Comparison of ENCODE assay signal across 8 cellular contexts in the genomic region with DNA sequence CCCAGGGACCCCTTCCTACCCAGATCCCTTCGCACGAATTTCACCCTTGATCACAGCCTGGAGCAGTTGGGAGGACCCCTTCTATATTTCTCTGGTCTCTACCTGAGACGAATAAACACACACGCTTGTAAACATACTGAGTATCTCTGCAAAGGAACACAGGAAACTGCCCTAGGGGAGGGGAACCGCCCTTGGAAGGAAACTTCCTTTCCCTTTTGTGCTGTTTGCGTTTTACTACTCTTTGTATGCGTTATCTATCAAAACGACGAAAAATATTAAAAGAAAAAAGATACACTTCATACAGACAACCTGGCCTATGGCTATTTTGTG. TPM values are rescaled to one million over a fixed set of nuclear protein-coding genes. Genes with fewer than 3 reads are reported as not detected.
DNase-seq lines count a peak whose midpoint lies in the region; ATAC-seq and TF ChIP-seq lines count a peak whose summit lies in the region.

No MANE protein-coding gene starts in this region.

- H3K4me3 ChIP-seq in WERI-Rb-1 (ENCODE audit: low read depth, low read length), result peak overlapping the region; percentile 82
- H3K4me3 ChIP-seq in left ventricle myocardium inferior, result peak overlapping the region; percentile 94
- peak overlapping the region; percentile 85 for H3K4me3 ChIP-seq in skeletal muscle satellite cell (ENCODE audit: low read length)

- DNase-seq in activated T-cell treated with anti-CD3 and anti-CD28 coated beads, Interleukin-2, amount 50 U/mL, for 24 hours, result no peak
- no peak for DNase-seq in activated T-cell treated with anti-CD3 and anti-CD28 coated beads, Interleukin-2, amount 50 U/mL, for 1 hour
- DNase-seq in WERI-Rb-1, result no peak
- no peak for DNase-seq in left ventricle myocardium inferior
- DNase-seq in GM19240 (ENCODE audit: insufficient read length, low spot score), result no peak
- no peak for DNase-seq in NCI-H1930 (lab: John Stamatoyannopoulos, UW)

- TF ChIP-seq CTCF in WERI-Rb-1 (IDR thresholded peaks at IDR 0.05; ENCODE audit: low read depth, low read length) (no peak), left ventricle myocardium inferior (IDR thresholded peaks at IDR 0.05; ENCODE audit: borderline replicate concordance) (no peak)

- intact Hi-C loops in left ventricle myocardium inferior (cut with micrococcal nuclease), result no loop called here

- H3K4me3 Mint-ChIP-seq in activated T-cell treated with anti-CD3 and anti-CD28 coated beads, Interleukin-2, amount 50 U/mL, for 24 hours, result peak overlapping the region; percentile 86

- peaks cover 47% of the 10 kb centered on the region for H3K36me3 Mint-ChIP-seq in activated T-cell treated with anti-CD3 and anti-CD28 coated beads, Interleukin-2, amount 50 U/mL, for 24 hours (ENCODE audit: low read depth)

- no peaks in the 10 kb centered on the region for H3K27me3 Mint-ChIP-seq in activated T-cell treated with anti-CD3 and anti-CD28 coated beads, Interleukin-2, amount 50 U/mL, for 24 hours

- no peak for ATAC-seq in GM21526 (IDR thresholded peaks at IDR 0.05; ENCODE audit: low FRiP score, unreplicated experiment)

- H3K9ac ChIP-seq in skeletal muscle satellite cell (ENCODE audit: low read depth, low read length), result peak overlapping the region; percentile 97

- peaks cover 42% of the 10 kb centered on the region for H3K4me1 Mint-ChIP-seq in activated T-cell treated with anti-CD3 and anti-CD28 coated beads, Interleukin-2, amount 50 U/mL, for 24 hours (ENCODE audit: low read depth)

- peak overlapping the region; percentile 91 for H3K27ac Mint-ChIP-seq in activated T-cell treated with anti-CD3 and anti-CD28 coated beads, Interleukin-2, amount 50 U/mL, for 24 hours

- H3K4me2 ChIP-seq in skeletal muscle satellite cell (ENCODE audit: low read length), result peak overlapping the region; percentile 79

- H3K4me1 ChIP-seq in left ventricle myocardium inferior (peaks cover 43% of the 10 kb centered on the region), skeletal muscle satellite cell (ENCODE audit: control insufficient read depth, insufficient read depth, low read length) (peaks cover 14% of the 10 kb centered on the region)

- H3K36me3 ChIP-seq in WERI-Rb-1 (peaks cover 31% of the 10 kb centered on the region), left ventricle myocardium inferior (peaks cover 36% of the 10 kb centered on the region), skeletal muscle satellite cell (ENCODE audit: insufficient read depth, low read length) (peaks cover 40% of the 10 kb centered on the region)

- H3K9me3 ChIP-seq in WERI-Rb-1 (ENCODE audit: severe bottlenecking) (no peaks in the 10 kb centered on the region), left ventricle myocardium inferior (replicated peaks) (no peaks in the 10 kb centered on the region), skeletal muscle satellite cell (replicated peaks; ENCODE audit: low read length) (no peaks in the 10 kb centered on the region)

- no peaks in the 10 kb centered on the region for H3K9me3 Mint-ChIP-seq in activated T-cell treated with anti-CD3 and anti-CD28 coated beads, Interleukin-2, amount 50 U/mL, for 24 hours

- H3K27me3 ChIP-seq in WERI-Rb-1 (ENCODE audit: insufficient read depth, low read depth, severe bottlenecking) (no peaks in the 10 kb centered on the region), left ventricle myocardium inferior (ENCODE audit: low read depth) (no peaks in the 10 kb centered on the region), skeletal muscle satellite cell (ENCODE audit: control insufficient read depth, insufficient read depth, low read length) (no peaks in the 10 kb centered on the region)

- H3K27ac ChIP-seq in WERI-Rb-1, result no peak overlapping the region; the same call in 1 of the 2 replicates
- peak overlapping the region; percentile 84 for H3K27ac ChIP-seq in left ventricle myocardium inferior (replicated peaks)

RNA-seq across cellular contexts. Expression of gene NECAP2, which starts 0.8 kb away (rescaled TPM):
- total RNA-seq in left ventricle myocardium inferior, result 14.9 TPM
- total RNA-seq in skeletal muscle satellite cell (2012; rRNA removed), result 58.3 and 62.7 TPM in 2 replicates

RNA-seq across cellular contexts. Expression of gene SPATA21, which starts 4.1 kb away (rescaled TPM):
- total RNA-seq in left ventricle myocardium inferior, result not detected
- total RNA-seq in skeletal muscle satellite cell (2012; rRNA removed), result not detected in 2 replicates
